In the genomic region with DNA sequence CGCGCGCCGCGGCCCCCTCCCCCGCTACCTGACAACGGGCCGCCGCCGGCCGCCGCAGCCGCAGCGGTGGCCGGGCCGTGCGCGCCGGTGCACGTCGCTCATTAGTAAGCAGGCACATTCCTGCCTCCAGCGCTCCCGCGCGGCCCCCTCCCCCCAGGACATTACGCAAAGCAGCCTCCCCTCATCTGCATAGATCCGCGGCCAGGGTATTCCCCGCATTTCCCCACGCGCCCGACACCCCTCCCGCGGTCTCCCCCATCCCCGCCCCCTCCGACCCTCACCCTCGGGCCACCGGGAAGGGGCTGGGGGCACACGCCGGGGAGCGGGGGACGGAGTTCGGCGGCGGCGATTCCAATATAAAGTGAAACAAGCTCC, we compare ENCODE assay signal across 1 cellular context.
TF ChIP-seq lines count a peak whose summit lies in the region.

A gene with protein sequence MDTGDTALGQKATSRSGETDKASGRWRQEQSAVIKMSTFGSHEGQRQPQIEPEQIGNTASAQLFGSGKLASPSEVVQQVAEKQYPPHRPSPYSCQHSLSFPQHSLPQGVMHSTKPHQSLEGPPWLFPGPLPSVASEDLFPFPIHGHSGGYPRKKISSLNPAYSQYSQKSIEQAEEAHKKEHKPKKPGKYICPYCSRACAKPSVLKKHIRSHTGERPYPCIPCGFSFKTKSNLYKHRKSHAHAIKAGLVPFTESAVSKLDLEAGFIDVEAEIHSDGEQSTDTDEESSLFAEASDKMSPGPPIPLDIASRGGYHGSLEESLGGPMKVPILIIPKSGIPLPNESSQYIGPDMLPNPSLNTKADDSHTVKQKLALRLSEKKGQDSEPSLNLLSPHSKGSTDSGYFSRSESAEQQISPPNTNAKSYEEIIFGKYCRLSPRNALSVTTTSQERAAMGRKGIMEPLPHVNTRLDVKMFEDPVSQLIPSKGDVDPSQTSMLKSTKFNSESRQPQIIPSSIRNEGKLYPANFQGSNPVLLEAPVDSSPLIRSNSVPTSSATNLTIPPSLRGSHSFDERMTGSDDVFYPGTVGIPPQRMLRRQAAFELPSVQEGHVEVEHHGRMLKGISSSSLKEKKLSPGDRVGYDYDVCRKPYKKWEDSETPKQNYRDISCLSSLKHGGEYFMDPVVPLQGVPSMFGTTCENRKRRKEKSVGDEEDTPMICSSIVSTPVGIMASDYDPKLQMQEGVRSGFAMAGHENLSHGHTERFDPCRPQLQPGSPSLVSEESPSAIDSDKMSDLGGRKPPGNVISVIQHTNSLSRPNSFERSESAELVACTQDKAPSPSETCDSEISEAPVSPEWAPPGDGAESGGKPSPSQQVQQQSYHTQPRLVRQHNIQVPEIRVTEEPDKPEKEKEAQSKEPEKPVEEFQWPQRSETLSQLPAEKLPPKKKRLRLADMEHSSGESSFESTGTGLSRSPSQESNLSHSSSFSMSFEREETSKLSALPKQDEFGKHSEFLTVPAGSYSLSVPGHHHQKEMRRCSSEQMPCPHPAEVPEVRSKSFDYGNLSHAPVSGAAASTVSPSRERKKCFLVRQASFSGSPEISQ (N-terminal part only) (minus strand): TSS at position 106 of the 375 bp plus-strand sequence. CDS start 170,438 bp downstream, outside the sequence.

TF ChIP-seq in HepG2, 621 proteins besides CTCF, POLR2A, EP300 and RAD21 (continued from another document and continues in another):
- TF ChIP-seq, protein P1, sequence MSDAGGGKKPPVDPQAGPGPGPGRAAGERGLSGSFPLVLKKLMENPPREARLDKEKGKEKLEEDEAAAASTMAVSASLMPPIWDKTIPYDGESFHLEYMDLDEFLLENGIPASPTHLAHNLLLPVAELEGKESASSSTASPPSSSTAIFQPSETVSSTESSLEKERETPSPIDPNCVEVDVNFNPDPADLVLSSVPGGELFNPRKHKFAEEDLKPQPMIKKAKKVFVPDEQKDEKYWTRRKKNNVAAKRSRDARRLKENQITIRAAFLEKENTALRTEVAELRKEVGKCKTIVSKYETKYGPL (CRISPR knock-in tag; IDR thresholded peaks at IDR 0.05) = 0 out of 2 replicates have a peak, but pooled peaks have one; percentile 40
- TF ChIP-seq, protein P2, sequence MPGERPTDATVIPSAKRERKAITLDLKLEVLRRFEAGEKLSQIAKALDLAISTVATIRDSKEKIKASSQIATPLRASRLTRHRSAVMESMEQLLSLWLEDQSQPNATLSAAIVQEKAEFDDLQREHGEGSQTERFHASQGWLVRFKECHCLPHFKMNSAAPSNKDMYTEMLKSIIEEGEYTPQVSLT (CRISPR knock-in tag; IDR thresholded peaks at IDR 0.05; ENCODE audit: borderline replicate concordance, low read depth) = no peak; the same call in 1 of the 2 replicates
- TF ChIP-seq ZNF274 (CRISPR knock-in tag; IDR thresholded peaks at IDR 0.05) (no peak), ZNF44 (CRISPR knock-in tag; IDR thresholded peaks at IDR 0.05) (no peak), CBX1 (IDR thresholded peaks at IDR 0.05; ENCODE audit: low read depth) (no peak), REPIN1 (CRISPR knock-in tag; IDR thresholded peaks at IDR 0.05; ENCODE audit: borderline replicate concordance, low read depth) (no peak; the same call in 1 of the 2 replicates), ZNF891 (CRISPR knock-in tag; IDR thresholded peaks at IDR 0.05) (no peak), NCOA5 (CRISPR knock-in tag; IDR thresholded peaks at IDR 0.05) (no peak), KDM2A (CRISPR knock-in tag; IDR thresholded peaks at IDR 0.05; ENCODE audit: borderline replicate concordance, low read depth) (peak; percentile 2; the same call in 1 of the 2 replicates), ZEB1 (IDR thresholded peaks at IDR 0.05; ENCODE audit: insufficient replicate concordance, low read depth) (no peak), SOX5 (CRISPR knock-in tag; IDR thresholded peaks at IDR 0.05; ENCODE audit: borderline replicate concordance) (peak; percentile 3; the same call in 1 of the 2 replicates), GATAD2A (CRISPR knock-in tag; IDR thresholded peaks at IDR 0.05) (no peak; the same call in 1 of the 2 replicates), ZNF136 (CRISPR knock-in tag; IDR thresholded peaks at IDR 0.05; ENCODE audit: low read depth) (no peak), RBFOX2 (IDR thresholded peaks at IDR 0.05; ENCODE audit: low read depth, low read length) (peak; percentile 14), ZNF292 (CRISPR knock-in tag; IDR thresholded peaks at IDR 0.05; ENCODE audit: borderline replicate concordance, low read depth) (no peak), ZNF430 (CRISPR knock-in tag; IDR thresholded peaks at IDR 0.05) (peak; percentile 23; the same call in 1 of the 2 replicates), REL (CRISPR knock-in tag; conservative IDR thresholded peaks at IDR 0.05) (0 out of 2 replicates have a peak, but pooled peaks have one; percentile 42), JUN (CRISPR knock-in tag; IDR thresholded peaks at IDR 0.05) (0 out of 2 replicates have a peak, but pooled peaks have one; percentile 12), RFX1 (IDR thresholded peaks at IDR 0.05) (no peak), EEA1 (CRISPR knock-in tag; IDR thresholded peaks at IDR 0.05; ENCODE audit: borderline replicate concordance) (no peak)
- TF ChIP-seq, protein P3, sequence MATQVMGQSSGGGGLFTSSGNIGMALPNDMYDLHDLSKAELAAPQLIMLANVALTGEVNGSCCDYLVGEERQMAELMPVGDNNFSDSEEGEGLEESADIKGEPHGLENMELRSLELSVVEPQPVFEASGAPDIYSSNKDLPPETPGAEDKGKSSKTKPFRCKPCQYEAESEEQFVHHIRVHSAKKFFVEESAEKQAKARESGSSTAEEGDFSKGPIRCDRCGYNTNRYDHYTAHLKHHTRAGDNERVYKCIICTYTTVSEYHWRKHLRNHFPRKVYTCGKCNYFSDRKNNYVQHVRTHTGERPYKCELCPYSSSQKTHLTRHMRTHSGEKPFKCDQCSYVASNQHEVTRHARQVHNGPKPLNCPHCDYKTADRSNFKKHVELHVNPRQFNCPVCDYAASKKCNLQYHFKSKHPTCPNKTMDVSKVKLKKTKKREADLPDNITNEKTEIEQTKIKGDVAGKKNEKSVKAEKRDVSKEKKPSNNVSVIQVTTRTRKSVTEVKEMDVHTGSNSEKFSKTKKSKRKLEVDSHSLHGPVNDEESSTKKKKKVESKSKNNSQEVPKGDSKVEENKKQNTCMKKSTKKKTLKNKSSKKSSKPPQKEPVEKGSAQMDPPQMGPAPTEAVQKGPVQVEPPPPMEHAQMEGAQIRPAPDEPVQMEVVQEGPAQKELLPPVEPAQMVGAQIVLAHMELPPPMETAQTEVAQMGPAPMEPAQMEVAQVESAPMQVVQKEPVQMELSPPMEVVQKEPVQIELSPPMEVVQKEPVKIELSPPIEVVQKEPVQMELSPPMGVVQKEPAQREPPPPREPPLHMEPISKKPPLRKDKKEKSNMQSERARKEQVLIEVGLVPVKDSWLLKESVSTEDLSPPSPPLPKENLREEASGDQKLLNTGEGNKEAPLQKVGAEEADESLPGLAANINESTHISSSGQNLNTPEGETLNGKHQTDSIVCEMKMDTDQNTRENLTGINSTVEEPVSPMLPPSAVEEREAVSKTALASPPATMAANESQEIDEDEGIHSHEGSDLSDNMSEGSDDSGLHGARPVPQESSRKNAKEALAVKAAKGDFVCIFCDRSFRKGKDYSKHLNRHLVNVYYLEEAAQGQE (IDR thresholded peaks at IDR 0.05; ENCODE audit: borderline replicate concordance in 1 of 2, low read depth in 1 of 2, low read length in 2 of 2) = no peak
- TF ChIP-seq, protein P4, sequence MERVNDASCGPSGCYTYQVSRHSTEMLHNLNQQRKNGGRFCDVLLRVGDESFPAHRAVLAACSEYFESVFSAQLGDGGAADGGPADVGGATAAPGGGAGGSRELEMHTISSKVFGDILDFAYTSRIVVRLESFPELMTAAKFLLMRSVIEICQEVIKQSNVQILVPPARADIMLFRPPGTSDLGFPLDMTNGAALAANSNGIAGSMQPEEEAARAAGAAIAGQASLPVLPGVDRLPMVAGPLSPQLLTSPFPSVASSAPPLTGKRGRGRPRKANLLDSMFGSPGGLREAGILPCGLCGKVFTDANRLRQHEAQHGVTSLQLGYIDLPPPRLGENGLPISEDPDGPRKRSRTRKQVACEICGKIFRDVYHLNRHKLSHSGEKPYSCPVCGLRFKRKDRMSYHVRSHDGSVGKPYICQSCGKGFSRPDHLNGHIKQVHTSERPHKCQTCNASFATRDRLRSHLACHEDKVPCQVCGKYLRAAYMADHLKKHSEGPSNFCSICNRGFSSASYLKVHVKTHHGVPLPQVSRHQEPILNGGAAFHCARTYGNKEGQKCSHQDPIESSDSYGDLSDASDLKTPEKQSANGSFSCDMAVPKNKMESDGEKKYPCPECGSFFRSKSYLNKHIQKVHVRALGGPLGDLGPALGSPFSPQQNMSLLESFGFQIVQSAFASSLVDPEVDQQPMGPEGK (CRISPR knock-in tag; IDR thresholded peaks at IDR 0.05) = peak; percentile 73; the same call in 1 of the 2 replicates
- TF ChIP-seq, protein P5, sequence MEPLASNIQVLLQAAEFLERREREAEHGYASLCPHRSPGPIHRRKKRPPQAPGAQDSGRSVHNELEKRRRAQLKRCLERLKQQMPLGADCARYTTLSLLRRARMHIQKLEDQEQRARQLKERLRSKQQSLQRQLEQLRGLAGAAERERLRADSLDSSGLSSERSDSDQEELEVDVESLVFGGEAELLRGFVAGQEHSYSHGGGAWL (CRISPR knock-in tag; IDR thresholded peaks at IDR 0.05) = peak; percentile 9; the same call in 1 of the 2 replicates
- TF ChIP-seq, protein P6, sequence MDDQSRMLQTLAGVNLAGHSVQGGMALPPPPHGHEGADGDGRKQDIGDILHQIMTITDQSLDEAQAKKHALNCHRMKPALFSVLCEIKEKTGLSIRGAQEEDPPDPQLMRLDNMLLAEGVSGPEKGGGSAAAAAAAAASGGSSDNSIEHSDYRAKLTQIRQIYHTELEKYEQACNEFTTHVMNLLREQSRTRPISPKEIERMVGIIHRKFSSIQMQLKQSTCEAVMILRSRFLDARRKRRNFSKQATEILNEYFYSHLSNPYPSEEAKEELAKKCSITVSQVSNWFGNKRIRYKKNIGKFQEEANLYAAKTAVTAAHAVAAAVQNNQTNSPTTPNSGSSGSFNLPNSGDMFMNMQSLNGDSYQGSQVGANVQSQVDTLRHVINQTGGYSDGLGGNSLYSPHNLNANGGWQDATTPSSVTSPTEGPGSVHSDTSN (CRISPR knock-in tag; IDR thresholded peaks at IDR 0.05; ENCODE audit: borderline replicate concordance) = no peak
- TF ChIP-seq, protein P7, sequence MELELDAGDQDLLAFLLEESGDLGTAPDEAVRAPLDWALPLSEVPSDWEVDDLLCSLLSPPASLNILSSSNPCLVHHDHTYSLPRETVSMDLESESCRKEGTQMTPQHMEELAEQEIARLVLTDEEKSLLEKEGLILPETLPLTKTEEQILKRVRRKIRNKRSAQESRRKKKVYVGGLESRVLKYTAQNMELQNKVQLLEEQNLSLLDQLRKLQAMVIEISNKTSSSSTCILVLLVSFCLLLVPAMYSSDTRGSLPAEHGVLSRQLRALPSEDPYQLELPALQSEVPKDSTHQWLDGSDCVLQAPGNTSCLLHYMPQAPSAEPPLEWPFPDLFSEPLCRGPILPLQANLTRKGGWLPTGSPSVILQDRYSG (CRISPR knock-in tag; IDR thresholded peaks at IDR 0.05) = no peak; the same call in 1 of the 2 replicates
- TF ChIP-seq, protein P8, sequence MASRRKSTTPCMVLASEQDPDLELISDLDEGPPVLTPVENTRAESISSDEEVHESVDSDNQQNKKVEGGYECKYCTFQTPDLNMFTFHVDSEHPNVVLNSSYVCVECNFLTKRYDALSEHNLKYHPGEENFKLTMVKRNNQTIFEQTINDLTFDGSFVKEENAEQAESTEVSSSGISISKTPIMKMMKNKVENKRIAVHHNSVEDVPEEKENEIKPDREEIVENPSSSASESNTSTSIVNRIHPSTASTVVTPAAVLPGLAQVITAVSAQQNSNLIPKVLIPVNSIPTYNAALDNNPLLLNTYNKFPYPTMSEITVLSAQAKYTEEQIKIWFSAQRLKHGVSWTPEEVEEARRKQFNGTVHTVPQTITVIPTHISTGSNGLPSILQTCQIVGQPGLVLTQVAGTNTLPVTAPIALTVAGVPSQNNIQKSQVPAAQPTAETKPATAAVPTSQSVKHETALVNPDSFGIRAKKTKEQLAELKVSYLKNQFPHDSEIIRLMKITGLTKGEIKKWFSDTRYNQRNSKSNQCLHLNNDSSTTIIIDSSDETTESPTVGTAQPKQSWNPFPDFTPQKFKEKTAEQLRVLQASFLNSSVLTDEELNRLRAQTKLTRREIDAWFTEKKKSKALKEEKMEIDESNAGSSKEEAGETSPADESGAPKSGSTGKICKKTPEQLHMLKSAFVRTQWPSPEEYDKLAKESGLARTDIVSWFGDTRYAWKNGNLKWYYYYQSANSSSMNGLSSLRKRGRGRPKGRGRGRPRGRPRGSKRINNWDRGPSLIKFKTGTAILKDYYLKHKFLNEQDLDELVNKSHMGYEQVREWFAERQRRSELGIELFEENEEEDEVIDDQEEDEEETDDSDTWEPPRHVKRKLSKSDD (CRISPR knock-in tag; IDR thresholded peaks at IDR 0.05; ENCODE audit: low read depth) = 0 out of 2 replicates have a peak, but pooled peaks have one; percentile 39
- TF ChIP-seq, protein P9, sequence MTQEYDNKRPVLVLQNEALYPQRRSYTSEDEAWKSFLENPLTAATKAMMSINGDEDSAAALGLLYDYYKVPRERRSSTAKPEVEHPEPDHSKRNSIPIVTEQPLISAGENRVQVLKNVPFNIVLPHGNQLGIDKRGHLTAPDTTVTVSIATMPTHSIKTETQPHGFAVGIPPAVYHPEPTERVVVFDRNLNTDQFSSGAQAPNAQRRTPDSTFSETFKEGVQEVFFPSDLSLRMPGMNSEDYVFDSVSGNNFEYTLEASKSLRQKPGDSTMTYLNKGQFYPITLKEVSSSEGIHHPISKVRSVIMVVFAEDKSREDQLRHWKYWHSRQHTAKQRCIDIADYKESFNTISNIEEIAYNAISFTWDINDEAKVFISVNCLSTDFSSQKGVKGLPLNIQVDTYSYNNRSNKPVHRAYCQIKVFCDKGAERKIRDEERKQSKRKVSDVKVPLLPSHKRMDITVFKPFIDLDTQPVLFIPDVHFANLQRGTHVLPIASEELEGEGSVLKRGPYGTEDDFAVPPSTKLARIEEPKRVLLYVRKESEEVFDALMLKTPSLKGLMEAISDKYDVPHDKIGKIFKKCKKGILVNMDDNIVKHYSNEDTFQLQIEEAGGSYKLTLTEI (CRISPR knock-in tag; conservative IDR thresholded peaks at IDR 0.05) = no peak
- TF ChIP-seq, protein P10, sequence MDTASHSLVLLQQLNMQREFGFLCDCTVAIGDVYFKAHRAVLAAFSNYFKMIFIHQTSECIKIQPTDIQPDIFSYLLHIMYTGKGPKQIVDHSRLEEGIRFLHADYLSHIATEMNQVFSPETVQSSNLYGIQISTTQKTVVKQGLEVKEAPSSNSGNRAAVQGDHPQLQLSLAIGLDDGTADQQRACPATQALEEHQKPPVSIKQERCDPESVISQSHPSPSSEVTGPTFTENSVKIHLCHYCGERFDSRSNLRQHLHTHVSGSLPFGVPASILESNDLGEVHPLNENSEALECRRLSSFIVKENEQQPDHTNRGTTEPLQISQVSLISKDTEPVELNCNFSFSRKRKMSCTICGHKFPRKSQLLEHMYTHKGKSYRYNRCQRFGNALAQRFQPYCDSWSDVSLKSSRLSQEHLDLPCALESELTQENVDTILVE (CRISPR knock-in tag; IDR thresholded peaks at IDR 0.05) = peak; percentile 79; the same call in 1 of the 2 replicates
- TF ChIP-seq, protein P11, sequence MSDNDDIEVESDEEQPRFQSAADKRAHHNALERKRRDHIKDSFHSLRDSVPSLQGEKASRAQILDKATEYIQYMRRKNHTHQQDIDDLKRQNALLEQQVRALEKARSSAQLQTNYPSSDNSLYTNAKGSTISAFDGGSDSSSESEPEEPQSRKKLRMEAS (IDR thresholded peaks at IDR 0.05) = peak; percentile 64; the same call in 1 of the 2 replicates
